ENCODE assay signal across 8 cellular contexts in the genomic region with DNA sequence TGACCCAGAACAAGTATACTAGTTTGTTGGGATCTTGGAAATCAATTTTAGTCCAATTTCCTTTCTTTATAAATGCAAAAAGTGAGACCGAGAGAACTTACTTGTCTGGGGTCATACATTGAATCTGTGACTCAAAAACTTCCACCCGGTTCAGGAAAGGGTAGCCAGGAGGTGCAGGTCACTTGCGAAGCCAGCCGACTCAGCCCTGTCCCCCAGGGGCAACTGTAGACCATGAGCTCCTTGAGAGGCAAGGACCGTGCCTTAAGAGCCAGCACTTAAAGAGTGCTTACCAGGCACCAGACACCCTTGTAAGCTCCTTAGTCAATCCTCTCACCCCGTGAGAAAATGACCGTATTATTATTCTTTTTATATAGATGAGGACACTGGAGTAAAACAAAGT. TPM values are rescaled to one million over a fixed set of nuclear protein-coding genes. Genes with fewer than 3 reads are reported as not detected.
DNase-seq lines count a peak whose midpoint lies in the region; ATAC-seq, FAIRE-seq and TF ChIP-seq lines count a peak whose summit lies in the region.

No MANE protein-coding gene starts in this region.

- H3K79me2 ChIP-seq in mesendoderm (ENCODE audit: control insufficient read depth, insufficient read depth, low read length): no peaks in the 10 kb centered on the region

- peak overlapping the region; percentile 70 for H3K9ac ChIP-seq in mesendoderm (ENCODE audit: low read length)

- peak overlapping the region; percentile 94 for H3K4me3 Mint-ChIP-seq in HFFc6
- peak overlapping the region; percentile 90 to 99 (median 98) for H3K4me3 Mint-ChIP-seq in brain

- H3K27me3 ChIP-seq in mesendoderm (ENCODE audit: insufficient read depth, low read length, poor library complexity): no peaks in the 10 kb centered on the region

- H3K4me1 ChIP-seq in mesendoderm (ENCODE audit: control insufficient read depth, low read depth, low read length): no peaks in the 10 kb centered on the region

- peak overlapping the region; percentile 97 for H3K27ac ChIP-seq in 22Rv1
- no peak overlapping the region for H3K27ac ChIP-seq in mesendoderm (ENCODE audit: low read depth, low read length)

- WGBS in mesendoderm (ENCODE audit: extremely low coverage, insufficient coverage, low lambda C conversion rate): no CpG with 5 or more reads among the region's 7 CpGs

- H3K27me3 Mint-ChIP-seq in HFFc6 (ENCODE audit: insufficient read depth): peaks cover 15% of the 10 kb centered on the region
- peaks cover 14% of the 10 kb centered on the region for H3K27me3 Mint-ChIP-seq in brain

- H3K36me3 Mint-ChIP-seq in HFFc6 (ENCODE audit: low read depth) (no peaks in the 10 kb centered on the region), brain (no peaks in the 10 kb centered on the region)

- H2BK120ac ChIP-seq in mesendoderm (ENCODE audit: low read depth, low read length): no peak overlapping the region

- peak overlapping the region; percentile 92 for H3K27ac Mint-ChIP-seq in HFFc6
- H3K27ac Mint-ChIP-seq in brain: peak overlapping the region; percentile 93 to 99 (median 97)

- H4K5ac ChIP-seq in mesendoderm (ENCODE audit: low read length): peak overlapping the region; percentile 44

- no peaks in the 10 kb centered on the region for H3K36me3 ChIP-seq in mesendoderm (ENCODE audit: control insufficient read depth, insufficient read depth, low read length)

- FAIRE-seq in urothelium cell line (lab: Jason Lieb, UNC): no peak

- H3K23ac ChIP-seq in mesendoderm (ENCODE audit: low read length): no peak overlapping the region

- H2AK5ac ChIP-seq in mesendoderm (ENCODE audit: low read length): no peak overlapping the region

- TF ChIP-seq CTCF in 22Rv1 (IDR thresholded peaks at IDR 0.05) (no peak), HFFc6 (IDR thresholded peaks at IDR 0.05) (no peak), brain (conservative IDR thresholded peaks at IDR 0.05) (no peak)

- H3K18ac ChIP-seq in mesendoderm (ENCODE audit: low read length): no peak overlapping the region

- peaks cover 30% of the 10 kb centered on the region for H3K4me1 Mint-ChIP-seq in HFFc6 (ENCODE audit: low read depth)
- H3K4me1 Mint-ChIP-seq in brain: peaks cover 41% of the 10 kb centered on the region

- peak overlapping the region; percentile 44 for H3K4me3 ChIP-seq in mesendoderm (ENCODE audit: low read length)

- H3K56ac ChIP-seq in mesendoderm (ENCODE audit: low read length): peak overlapping the region; percentile 92

- peaks cover 2% of the 10 kb centered on the region for H3K79me1 ChIP-seq in mesendoderm (ENCODE audit: low read length)

- peak overlapping the region; percentile 60 for H3K4me2 ChIP-seq in mesendoderm (ENCODE audit: low read length)

- H4K8ac ChIP-seq in mesendoderm (ENCODE audit: low read depth, low read length): no peak overlapping the region

- no peak overlapping the region for H2BK15ac ChIP-seq in mesendoderm (replicated peaks; ENCODE audit: low read depth)

- no peaks in the 10 kb centered on the region for H3K9me3 Mint-ChIP-seq in HFFc6
- peaks cover 0 to 2% (median 0%) of the 10 kb centered on the region in 5 experiments for H3K9me3 Mint-ChIP-seq in brain

- H3K4ac ChIP-seq in mesendoderm (ENCODE audit: low read depth, low read length): no peak overlapping the region

- ATAC-seq in HG03095 (IDR thresholded peaks at IDR 0.05; ENCODE audit: unreplicated experiment): no peak

- H2BK5ac ChIP-seq in mesendoderm (ENCODE audit: low read length): no peak overlapping the region

- DNase-seq in HFFc6 (no peak), mesendoderm (no peak), urothelium cell line (ENCODE audit: low spot score) (no peak), NCI-H1436 (lab: John Stamatoyannopoulos, UW) (no peak)
- DNase-seq in stimulated activated CD4-positive, alpha-beta T cell treated with anti-CD3 and anti-CD28 coated beads, Interleukin-15, amount 100 ng/mL, for 24 hours: no peak

RNA-seq across cellular contexts. Expression of a gene that starts 0.5 kb away (rescaled TPM):
- total RNA-seq in HFFc6 (2021; fragmentation: NEBNext Ultra II Directional; extraction: Animal tissue kit (Norgen Biotek cat#: 25700)): 1 to 10 TPM; 1.5 to 2.9 (median 2.0) TPM
- 3.6 TPM for polyA plus RNA-seq in brain (ENCODE audit: insufficient read depth, low read depth, low replicate concordance)
- 1.7 TPM for polyA plus RNA-seq in mesendoderm (2013, experiment 1 of 2)
- 1.5 TPM for polyA plus RNA-seq in mesendoderm (2013, experiment 2 of 2)

RNA-seq across cellular contexts. Expression of a gene that starts 15.2 kb away (rescaled TPM):
- 10 to 100 TPM; 24.4 to 37.5 (median 25.0) TPM for total RNA-seq in HFFc6 (2021; fragmentation: NEBNext Ultra II Directional; extraction: Animal tissue kit (Norgen Biotek cat#: 25700))
- polyA plus RNA-seq in brain (ENCODE audit: insufficient read depth, low read depth, low replicate concordance): 15.3 TPM
- 11.3 TPM for polyA plus RNA-seq in mesendoderm (2013, experiment 1 of 2)
- 11.2 TPM for polyA plus RNA-seq in mesendoderm (2013, experiment 2 of 2)
